ENCODE assay signal across 14 cellular contexts in the genomic region with DNA sequence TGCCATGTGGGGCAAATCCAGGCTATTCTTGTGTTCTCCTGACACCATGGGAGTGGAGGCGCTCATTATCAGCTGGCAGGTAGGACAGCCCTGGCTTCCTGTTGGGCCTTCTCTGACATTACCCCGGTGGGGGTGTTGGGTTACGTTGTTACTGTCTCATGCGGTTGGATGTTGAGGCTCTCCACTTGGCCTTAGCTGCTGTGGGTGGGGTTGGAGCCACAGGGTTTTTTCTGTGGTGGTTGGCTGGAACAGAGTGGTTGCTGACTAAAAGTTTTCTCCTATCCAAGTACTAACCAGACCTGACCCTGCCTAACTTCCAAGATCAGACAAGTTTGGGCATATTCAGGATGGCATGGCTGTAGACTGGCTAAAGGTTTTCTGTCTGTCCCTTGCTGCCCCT. TPM values are rescaled to one million over a fixed set of nuclear protein-coding genes. Genes with fewer than 3 reads are reported as not detected.
A peak's percentile ranks its signal among the peaks of the same experiment; 100 is the strongest.
DNase-seq lines count a peak whose midpoint lies in the region; ATAC-seq and TF ChIP-seq lines count a peak whose summit lies in the region.
"Had no signal": no experiment of that assay in that cellular context is flagged by ENCODE, and none has a peak within 500 bp of the region (broad histone marks: within the 10 kb centered on the region; RNA-seq: fewer than 3 reads in every experiment).

No MANE protein-coding gene starts in this region.

- no peak for ATAC-seq in HG02884 (IDR thresholded peaks at IDR 0.05; ENCODE audit: unreplicated experiment)
- ATAC-seq: stimulated activated memory B cell treated with anti-CD40 and anti-IgM and Interleukin-4, amounts not matched to agents 10 μg/mL and 1 μg/mL and 100 μg/mL, for 72 hours had no signal

- WGBS in esophagus, 2 donors: 52 to 73% methylated on average over 4 of the region's 4 CpGs

- DNase-seq in AG04450 (ENCODE audit: low read depth, low spot score) (no peak), LHCN-M2 (ENCODE audit: low read depth) (peak; percentile 71), myocyte (ENCODE audit: low read depth) (peak; percentile 82), NCI-H446 treated with DMSO at 0.1 percent for 48 hours (lab: John Stamatoyannopoulos, UW) (no peak), erythroblast (lab: John Stamatoyannopoulos, UW) (no peak)
- DNase-seq in stimulated activated CD4-positive, alpha-beta T cell treated with anti-CD3 and anti-CD28 coated beads, Interleukin-15, amount 100 ng/mL, for 24 hours: no peak
- DNase-seq: activated gamma-delta T cell treated with Interleukin-2 at 50 U/mL for 16 hours; CD4-positive, CD25-positive, alpha-beta regulatory T cell; NCI-H1930; WERI-Rb-1 had no signal

- H3K9me3 ChIP-seq in AG04450 (ENCODE audit: control insufficient read depth, insufficient read depth, low read length) (no peaks in the 10 kb centered on the region; the same call in none of the 2 replicates), esophagus (ENCODE audit: control insufficient read depth in 2 of 2, insufficient read depth in 1 of 2, low read depth in 1 of 2, low read length in 1 of 2) (no peaks in the 10 kb centered on the region)

- H3K27ac ChIP-seq in AG04450 (ENCODE audit: low read depth, low read length) (peak overlapping the region; percentile 65), esophagus (ENCODE audit: low read depth in 2 of 2, low read length in 1 of 2) (peak overlapping the region; percentile 22 to 39)
- H3K27ac ChIP-seq: WERI-Rb-1 had no signal

- peaks cover 0 to 7% of the 10 kb centered on the region in 2 donors for H3K4me1 ChIP-seq in esophagus (ENCODE audit: control insufficient read depth in 2 of 2, insufficient read depth in 2 of 2, low read length in 1 of 2)

- H3K27me3 ChIP-seq in AG04450 (ENCODE audit: control insufficient read depth, insufficient read depth, low read length): no peaks in the 10 kb centered on the region
- no peaks in the 10 kb centered on the region for H3K27me3 ChIP-seq in esophagus (ENCODE audit: control insufficient read depth in 1 of 2, insufficient read depth in 2 of 2, low read length in 2 of 2)

- no peak for TF ChIP-seq POLR2A in erythroblast (IDR thresholded peaks at IDR 0.05; ENCODE audit: low read length)

- CTCF ChIA-PET in AG04450 (lab: Charles Lee): no interaction called here

- POLR2A ChIA-PET in AG04450 (lab: Yijun Ruan, JAX): no interaction called here

- TF ChIP-seq CTCF in AG04450 (IDR thresholded peaks at IDR 0.05; ENCODE audit: low read depth, low read length): no peak

- H3K36me3 ChIP-seq in esophagus (ENCODE audit: control insufficient read depth in 2 of 2, insufficient read depth in 2 of 2, low read length in 1 of 2): peaks cover 14 to 19% of the 10 kb centered on the region in 2 donors

- no peak overlapping the region for H3K4me3 ChIP-seq in AG04450 (ENCODE audit: low read depth, low read length)
- no peak overlapping the region for H3K4me3 ChIP-seq in esophagus (ENCODE audit: low read depth in 1 of 2, low read length in 2 of 2)
- H3K4me3 ChIP-seq: lung had no signal

RNA-seq across cellular contexts. Expression of a gene that starts 20.2 kb away (rescaled TPM):
- polyA plus RNA-seq in AG04450 (2011; rRNA removed) (25.5 and 25.9 TPM in 2 replicates), esophagus (10 to 100 TPM; 11.1 to 13.3 TPM)
- polyA minus RNA-seq in AG04450 (2011; rRNA and poly(A)+ RNA removed): 26.5 and 29.1 TPM in 2 replicates
- total RNA-seq in LHCN-M2 (2014; rRNA removed) (17.5 and 19.7 TPM in 2 replicates), myocyte (8.9 and 9.8 TPM in 2 replicates)
- polyA plus RNA-seq in LHCN-M2 (2012): 11.8 TPM
- 11.9 TPM for polyA plus RNA-seq in myocyte (2012)

RNA-seq across cellular contexts. Expression of a gene that starts 30.1 kb away (rescaled TPM):
- polyA plus RNA-seq in AG04450 (2011; rRNA removed): 21.0 and 24.4 TPM in 2 replicates
- polyA minus RNA-seq in AG04450 (2011; rRNA and poly(A)+ RNA removed): 9.5 and 9.8 TPM in 2 replicates
- 22.5 and 28.0 TPM in 2 replicates for total RNA-seq in LHCN-M2 (2014; rRNA removed)
- polyA plus RNA-seq in LHCN-M2 (2012): 28.7 TPM
- 10 to 100 TPM; 12.5 to 13.2 TPM for polyA plus RNA-seq in esophagus
- total RNA-seq in myocyte: 28.7 and 32.9 TPM in 2 replicates
- 27.2 TPM for polyA plus RNA-seq in myocyte (2012)

Comparison
In these comparisons a context has a peak if more than half of its experiments do, and no peak if none do; other contexts are left out.
1. DNase-seq: peak in LHCN-M2 (single experiment) and myocyte (single experiment); none in AG04450 (single experiment), stimulated activated CD4-positive, alpha-beta T cell treated with anti-CD3 and anti-CD28 coated beads, Interleukin-15, amount 100 ng/mL, for 24 hours (single experiment), NCI-H446 treated with DMSO at 0.1 percent for 48 hours (single experiment) and erythroblast (0 of 2).